Comparison of ENCODE assay signal across 8 cellular contexts in genomic region chr13:91348906-91349435, GRCh38. TPM values are rescaled to one million over a fixed set of nuclear protein-coding genes. Genes with fewer than 3 reads are reported as not detected.
DNase-seq lines count a peak whose midpoint lies in the region; FAIRE-seq lines count a peak whose summit lies in the region.

No MANE protein-coding gene starts in this region.

- peak; percentile 71 to 93 for DNase-seq in HAP-1 (ENCODE audit: low spot score in 2 of 2)
- DNase-seq in M059J (ENCODE audit: low read depth): peak; percentile 72
- peak; percentile 82 to 89 for DNase-seq in SJCRH30
- DNase-seq in activated naive CD4-positive, alpha-beta T cell treated with Interleukin-2 at 50 U/mL for 16 hours: peak; percentile 94
- DNase-seq in frontal cortex (ENCODE audit: low spot score in 2 of 2): peak; percentile 85 to 91
- peak; percentile 28 for DNase-seq in non-pigmented ciliary epithelial cell (ENCODE audit: low read depth)
- peak; percentile 45 to 96 (median 86) for DNase-seq in substantia nigra (lab: John Stamatoyannopoulos, UW)

- H3K4me3 ChIP-seq in HAP-1 (peak overlapping the region; percentile 66), SJCRH30 (peak overlapping the region; percentile 97)

- H3K36me3 ChIP-seq in ES-I3 (ENCODE audit: insufficient read depth, low read length) (peaks cover 13% of the 10 kb centered on the region), HAP-1 (replicated peaks) (peaks cover 48% of the 10 kb centered on the region), SJCRH30 (peaks cover 48% of the 10 kb centered on the region)

- peak overlapping the region; percentile 91 for H3K9ac ChIP-seq in ES-I3 (ENCODE audit: low read depth, low read length)

- peaks cover 20% of the 10 kb centered on the region for H3K4me1 ChIP-seq in ES-I3 (ENCODE audit: insufficient read depth, low read length)
- peaks cover 12% of the 10 kb centered on the region for H3K4me1 ChIP-seq in HAP-1
- H3K4me1 ChIP-seq in SJCRH30: peaks cover 8% of the 10 kb centered on the region

- FAIRE-seq in frontal cortex (lab: Jason Lieb, UNC): no peak

- in situ Hi-C loops in HAP-1 (cut with MboI; ENCODE audit: low sequenced_read_pairs): no loop called here

- H3K27ac ChIP-seq in SJCRH30 (peak overlapping the region; percentile 66), substantia nigra (ENCODE audit: low read depth, low read length, poor library complexity, severe bottlenecking) (no peak overlapping the region)

- peaks cover 30% of the 10 kb centered on the region for H3K27me3 ChIP-seq in HAP-1 (ENCODE audit: low read depth)
- H3K27me3 ChIP-seq in SJCRH30: no peaks in the 10 kb centered on the region

- H3K9me3 ChIP-seq in ES-I3 (ENCODE audit: control insufficient read depth, insufficient read depth, low read length): no peaks in the 10 kb centered on the region
- H3K9me3 ChIP-seq in HAP-1: no peaks in the 10 kb centered on the region
- no peaks in the 10 kb centered on the region for H3K9me3 ChIP-seq in SJCRH30 (replicated peaks)

RNA-seq across cellular contexts. Expression of gene MIR17HG, which starts 1.5 kb away (rescaled TPM):
- 0.44 and 0.62 TPM in 2 replicates for total RNA-seq in M059J (2014; rRNA removed; shearing (Covaris generic))
- total RNA-seq in SJCRH30 (2014; rRNA removed; shearing (Covaris generic)): 43.9 and 55.8 TPM in 2 replicates
- total RNA-seq in frontal cortex: 42.8 TPM

RNA-seq across cellular contexts. Expression of gene GPC5, which starts 49.5 kb away (rescaled TPM):
- total RNA-seq in M059J (2014; rRNA removed; shearing (Covaris generic)): 0.25 TPM in 1 of 2 replicates, not detected in the other
- 0.18 and 0.49 TPM in 2 replicates for total RNA-seq in SJCRH30 (2014; rRNA removed; shearing (Covaris generic))
- total RNA-seq in frontal cortex: 7.3 TPM

Comparison
In these comparisons a context has a peak if more than half of its experiments do, and no peak if none do; other contexts are left out.
1. DNase-seq: peak in every context shown above with its lines; median percentile 94 in activated naive CD4-positive, alpha-beta T cell treated with Interleukin-2 at 50 U/mL for 16 hours; 88 in frontal cortex; 86 in substantia nigra; 86 in SJCRH30; 82 in HAP-1; 72 in M059J; 28 in non-pigmented ciliary epithelial cell.
2. RNA of gene MIR17HG, which starts 1.5 kb away (total RNA-seq): 43.9 to 55.8 TPM in SJCRH30 and 42.8 TPM in frontal cortex (single experiment); 0.44 to 0.62 TPM in M059J; every median in the first group is over 10 times any median in the second.